ENCODE assay signal across 9 cellular contexts in genomic region chr20:62860924-62861691, GRCh38. TPM values are rescaled to one million over a fixed set of nuclear protein-coding genes. Genes with fewer than 3 reads are reported as not detected.
DNase-seq lines count a peak whose midpoint lies in the region; ATAC-seq, FAIRE-seq and TF ChIP-seq lines count a peak whose summit lies in the region.
"Had no signal": no experiment of that assay in that cellular context is flagged by ENCODE, and none has a peak within 500 bp of the region (broad histone marks: within the 10 kb centered on the region; RNA-seq: fewer than 3 reads in every experiment).

No MANE protein-coding gene starts in this region.

- no peaks in the 10 kb centered on the region for H3K79me2 ChIP-seq in parathyroid adenoma

- peak; percentile 28 for ATAC-seq in GM19467 (IDR thresholded peaks at IDR 0.05; ENCODE audit: unreplicated experiment)

- peaks cover 20 to 28% (median 27%) of the 10 kb centered on the region in 3 donors for H3K27me3 Mint-ChIP-seq in CD14-positive monocyte (ENCODE audit: low read depth in 3 of 3)

- peaks cover 29 to 35% of the 10 kb centered on the region in 2 donors for H3K36me3 Mint-ChIP-seq in CD14-positive monocyte

- H3K27ac ChIP-seq in esophagus squamous epithelium (peak overlapping the region in 3 of 4 donors; percentile 59 to 70 (median 60)), parathyroid adenoma (no peak overlapping the region)

- peaks cover 11 to 40% (median 17%) of the 10 kb centered on the region in 3 donors for H3K4me1 ChIP-seq in esophagus squamous epithelium
- no peaks in the 10 kb centered on the region for H3K4me1 ChIP-seq in parathyroid adenoma

- TF ChIP-seq POLR2A in esophagus squamous epithelium (IDR thresholded peaks at IDR 0.05), result no peak
- no peak for TF ChIP-seq POLR2A in GM12891 (IDR thresholded peaks at IDR 0.05; ENCODE audit: low read depth, low read length)

- DNase-seq in CD14-positive monocyte (ENCODE audit: low spot score), result no peak
- DNase-seq in HK-2 (ENCODE audit: unreplicated experiment), result peak; percentile 53
- DNase-seq in activated CD4-positive, alpha-beta T cell treated with anti-CD3 and anti-CD28 coated beads, Interleukin-2, amount 50 U/mL, for 1 hour, result peak; percentile 36
- DNase-seq in esophagus squamous epithelium (lab: John Stamatoyannopoulos, UW), result no peak
- no peak for DNase-seq in GM12891 (ENCODE audit: insufficient read length, low spot score)
- no peak for DNase-seq in UCSD-AML1 (lab: John Stamatoyannopoulos, UW; ENCODE audit: unreplicated experiment)

- H3K4me2 ChIP-seq in parathyroid adenoma (ENCODE audit: low read length), result peak overlapping the region; percentile 65

- H3K4me1 Mint-ChIP-seq in CD14-positive monocyte, result peaks cover 15% of the 10 kb centered on the region

- FAIRE-seq in GM12891 (lab: Jason Lieb, UNC), result no peak

- H3K36me3 ChIP-seq in esophagus squamous epithelium, result peaks cover 0 to 12% (median 0%) of the 10 kb centered on the region in 3 donors
- no peaks in the 10 kb centered on the region for H3K36me3 ChIP-seq in parathyroid adenoma (ENCODE audit: control insufficient read depth, insufficient read depth, low read length)

- H3K9me3 ChIP-seq in esophagus squamous epithelium (no peaks in the 10 kb centered on the region), parathyroid adenoma (ENCODE audit: control insufficient read depth, low read length) (no peaks in the 10 kb centered on the region)

- WGBS in esophagus squamous epithelium, 2 donors, result no CpG with 5 or more reads among the region's 129 CpGs

- no peak for TF ChIP-seq CTCF in CD14-positive monocyte (IDR thresholded peaks at IDR 0.05)
- TF ChIP-seq CTCF in esophagus squamous epithelium (IDR thresholded peaks at IDR 0.05), result no peak
- TF ChIP-seq CTCF in parathyroid adenoma (IDR thresholded peaks at IDR 0.05), result no peak

- H3K27me3 ChIP-seq in esophagus squamous epithelium (no peaks in the 10 kb centered on the region), parathyroid adenoma (ENCODE audit: control insufficient read depth, insufficient read depth, low read length) (no peaks in the 10 kb centered on the region)

- H3K4me3 ChIP-seq in esophagus squamous epithelium, result peak overlapping the region; percentile 28 to 74 (median 48)
- H3K4me3 ChIP-seq in parathyroid adenoma (ENCODE audit: low read depth, low read length), result peak overlapping the region; percentile 6

- H3K27ac Mint-ChIP-seq in CD14-positive monocyte, result no peak overlapping the region

- intact Hi-C loops in CD14-positive monocyte (cut with micrococcal nuclease) (loop anchor here in 1 of 2 donors (5.0 kb wide), 2 partner anchors 259 to 794 kb away; partner anchors contain the start of gene TAF4), esophagus squamous epithelium (cut with DNase I) (no loop called here)

- no peak overlapping the region for H2AFZ ChIP-seq in parathyroid adenoma

- H3K4me3 Mint-ChIP-seq in CD14-positive monocyte, result peak overlapping the region; percentile 59 to 65

- H3K9me3 Mint-ChIP-seq in CD14-positive monocyte, result peaks cover 3 to 15% (median 4%) of the 10 kb centered on the region in 7 donors

- H3K9ac ChIP-seq in parathyroid adenoma, result no peak overlapping the region

TF ChIP-seq in GM12891, 5 proteins besides CTCF, POLR2A, EP300 and RAD21:
- TF ChIP-seq POU2F2 (IDR thresholded peaks at IDR 0.05; ENCODE audit: low read depth, low read length) (no peak), PAX5 (IDR thresholded peaks at IDR 0.05; ENCODE audit: insufficient read depth, low read length, severe bottlenecking) (no peak), TAF1 (IDR thresholded peaks at IDR 0.05; ENCODE audit: low read depth, low read length) (no peak), POLR2AphosphoS5 (IDR thresholded peaks at IDR 0.05; ENCODE audit: low read depth, low read length) (no peak), SPI1 (IDR thresholded peaks at IDR 0.05; ENCODE audit: low read depth, low read length) (no peak)
TF ChIP-seq in GM12891: peak in this region for 0.

RNA-seq across cellular contexts. Expression of gene TCFL5, which starts 0.5 kb away (rescaled TPM):
- polyA plus RNA-seq in CD14-positive monocyte, result under 1 TPM; 0.38 to 0.89 TPM
- total RNA-seq in esophagus squamous epithelium, result 1 to 10 TPM; 5.2 to 8.4 (median 7.2) TPM
- 9.5 TPM for polyA plus RNA-seq in GM12891 (2012; ENCODE audit: low read depth, missing spikeins)

RNA-seq across cellular contexts. Expression of gene COL9A3, which starts 44.3 kb away (rescaled TPM):
- polyA plus RNA-seq in CD14-positive monocyte, result 1 to 10 TPM; 1.8 to 2.6 TPM
- total RNA-seq in esophagus squamous epithelium, result 1 to 10 TPM in 2 of 4 donors, not detected in 2; 2.2 to 2.3 TPM
- 1.6 TPM for polyA plus RNA-seq in GM12891 (2012; ENCODE audit: low read depth, missing spikeins)
- total RNA-seq: LHCN-M2 had no signal

RNA-seq across cellular contexts. Expression of gene OGFR, which starts 56.5 kb away (rescaled TPM):
- 10 to 100 TPM; 47.8 to 79.3 TPM for polyA plus RNA-seq in CD14-positive monocyte
- 10 to 100 TPM; 19.1 to 41.4 (median 27.3) TPM for total RNA-seq in esophagus squamous epithelium
- 25.8 TPM for polyA plus RNA-seq in GM12891 (2012; ENCODE audit: low read depth, missing spikeins)

Comparison
In these comparisons a context has a peak if more than half of its experiments do, and no peak if none do; other contexts are left out.
1. DNase-seq: peak in HK-2 (single experiment) and activated CD4-positive, alpha-beta T cell treated with anti-CD3 and anti-CD28 coated beads, Interleukin-2, amount 50 U/mL, for 1 hour (single experiment); none in CD14-positive monocyte (single experiment), esophagus squamous epithelium (single experiment), GM12891 (single experiment) and UCSD-AML1 (single experiment).